Comparison of ENCODE assay signal across 1 cellular context in genomic region chr2:95402370-95403203, GRCh38.
TF ChIP-seq lines count a peak whose summit lies in the region.

FAHD2A (plus strand) TSS chr2:95402708; CDS start chr2:95405559, 2,851 bp downstream.

TF ChIP-seq in K562, 482 proteins besides CTCF, POLR2A, EP300 and RAD21 (continued from another document and continues in another):
- TF ChIP-seq PKNOX1 (IDR thresholded peaks at IDR 0.05) (peak; percentile 89), HMGXB4 (CRISPR knock-in tag; IDR thresholded peaks at IDR 0.05) (peak; percentile 43; the same call in 1 of the 2 replicates), RCOR1 (IDR thresholded peaks at IDR 0.05; ENCODE audit: borderline replicate concordance in 1 of 2, low read depth in 2 of 2, low read length in 2 of 2) (no peak), MCM5 (IDR thresholded peaks at IDR 0.05; ENCODE audit: low read depth) (no peak), KDM5B (IDR thresholded peaks at IDR 0.05; ENCODE audit: insufficient replicate concordance, low read depth, low read length) (peak; percentile 64), ZBTB8A (IDR thresholded peaks at IDR 0.05; ENCODE audit: partially characterized antibody) (no peak), CUX1 (CRISPR knock-in tag; IDR thresholded peaks at IDR 0.05) (no peak), ZNF589 (CRISPR knock-in tag; IDR thresholded peaks at IDR 0.05; ENCODE audit: low read depth) (no peak), HIVEP1 (CRISPR knock-in tag; IDR thresholded peaks at IDR 0.05) (no peak), ETV5 (CRISPR knock-in tag; IDR thresholded peaks at IDR 0.05; ENCODE audit: low read depth) (no peak), TFAP4 (CRISPR knock-in tag; IDR thresholded peaks at IDR 0.05; ENCODE audit: borderline replicate concordance) (peak; percentile 93), TAF1 (IDR thresholded peaks at IDR 0.05; ENCODE audit: control insufficient read depth, extremely low read depth, insufficient read depth, low read length, severe bottlenecking) (peak; percentile 77), IRF1 (CRISPR knock-in tag; IDR thresholded peaks at IDR 0.05; ENCODE audit: borderline replicate concordance) (no peak), SIN3A (IDR thresholded peaks at IDR 0.05; ENCODE audit: borderline replicate concordance in 2 of 2, control insufficient read depth in 1 of 2, low read depth in 2 of 2, low read length in 2 of 2) (peak; percentile 29 to 72; a peak in 1 of 4 replicates), JUN (IDR thresholded peaks at IDR 0.05; ENCODE audit: borderline replicate concordance, low read depth, low read length) (no peak), JUN (CRISPR knock-in tag; IDR thresholded peaks at IDR 0.05; ENCODE audit: borderline replicate concordance) (no peak), ATF7 (IDR thresholded peaks at IDR 0.05) (peak; percentile 91), MNT (conservative IDR thresholded peaks at IDR 0.05) (peak; percentile 44 to 79; a peak in 3 of 4 replicates), RBM14 (IDR thresholded peaks at IDR 0.05; ENCODE audit: borderline replicate concordance, insufficient read depth, low read depth, low read length) (no peak), ERF (CRISPR knock-in tag; IDR thresholded peaks at IDR 0.05) (no peak), MYC (IDR thresholded peaks at IDR 0.05; ENCODE audit: low read depth, low read length) (peak; percentile 36; the same call in 1 of the 2 replicates), MYC (CRISPR knock-in tag; IDR thresholded peaks at IDR 0.05; ENCODE audit: borderline replicate concordance, low read depth) (no peak), MYBL2 (IDR thresholded peaks at IDR 0.05; ENCODE audit: low read depth) (no peak), MYBL2 (CRISPR knock-in tag; IDR thresholded peaks at IDR 0.05; ENCODE audit: borderline replicate concordance) (no peak), MXD1 (CRISPR knock-in tag; IDR thresholded peaks at IDR 0.05; ENCODE audit: borderline replicate concordance, poor library complexity, severe bottlenecking) (no peak), ZNF507 (tag; conservative IDR thresholded peaks at IDR 0.05) (no peak), XRCC4 (IDR thresholded peaks at IDR 0.05; ENCODE audit: extremely low read depth, insufficient read depth, insufficient read length) (no peak), ZBTB49 (CRISPR knock-in tag; IDR thresholded peaks at IDR 0.05; ENCODE audit: borderline replicate concordance) (no peak), OTX1 (CRISPR knock-in tag; IDR thresholded peaks at IDR 0.05) (no peak), KLF1 (tag; IDR thresholded peaks at IDR 0.05) (no peak), MEIS2 (IDR thresholded peaks at IDR 0.05; ENCODE audit: partially characterized antibody) (peak; percentile 86), TAF7 (tag; IDR thresholded peaks at IDR 0.05) (0 out of 2 replicates have a peak, but pooled peaks have one; percentile 43), KLF13 (tag; IDR thresholded peaks at IDR 0.05; ENCODE audit: borderline replicate concordance, low read depth) (no peak), E2F4 (CRISPR knock-in tag; IDR thresholded peaks at IDR 0.05; ENCODE audit: low read depth) (no peak), BDP1 (IDR thresholded peaks at IDR 0.05; ENCODE audit: insufficient read depth, insufficient read length) (no peak), NFRKB (IDR thresholded peaks at IDR 0.05; ENCODE audit: low read depth) (no peak), ZNF77 (CRISPR knock-in tag; IDR thresholded peaks at IDR 0.05) (no peak), MED1 (CRISPR knock-in tag; IDR thresholded peaks at IDR 0.05; ENCODE audit: borderline replicate concordance) (no peak), DEAF1 (CRISPR knock-in tag; IDR thresholded peaks at IDR 0.05) (no peak), HDAC8 (tag; IDR thresholded peaks at IDR 0.05) (no peak), PCBP2 (IDR thresholded peaks at IDR 0.05; ENCODE audit: low read depth, low read length, poor library complexity, severe bottlenecking) (no peak), JUNB (CRISPR knock-in tag; conservative IDR thresholded peaks at IDR 0.05) (no peak), GTF2B (IDR thresholded peaks at IDR 0.05; ENCODE audit: extremely low read depth, insufficient read length) (no peak), ZFX (CRISPR knock-in tag; IDR thresholded peaks at IDR 0.05) (peak; percentile 88)
